Comparison of ENCODE assay signal across 8 cellular contexts in the genomic region with DNA sequence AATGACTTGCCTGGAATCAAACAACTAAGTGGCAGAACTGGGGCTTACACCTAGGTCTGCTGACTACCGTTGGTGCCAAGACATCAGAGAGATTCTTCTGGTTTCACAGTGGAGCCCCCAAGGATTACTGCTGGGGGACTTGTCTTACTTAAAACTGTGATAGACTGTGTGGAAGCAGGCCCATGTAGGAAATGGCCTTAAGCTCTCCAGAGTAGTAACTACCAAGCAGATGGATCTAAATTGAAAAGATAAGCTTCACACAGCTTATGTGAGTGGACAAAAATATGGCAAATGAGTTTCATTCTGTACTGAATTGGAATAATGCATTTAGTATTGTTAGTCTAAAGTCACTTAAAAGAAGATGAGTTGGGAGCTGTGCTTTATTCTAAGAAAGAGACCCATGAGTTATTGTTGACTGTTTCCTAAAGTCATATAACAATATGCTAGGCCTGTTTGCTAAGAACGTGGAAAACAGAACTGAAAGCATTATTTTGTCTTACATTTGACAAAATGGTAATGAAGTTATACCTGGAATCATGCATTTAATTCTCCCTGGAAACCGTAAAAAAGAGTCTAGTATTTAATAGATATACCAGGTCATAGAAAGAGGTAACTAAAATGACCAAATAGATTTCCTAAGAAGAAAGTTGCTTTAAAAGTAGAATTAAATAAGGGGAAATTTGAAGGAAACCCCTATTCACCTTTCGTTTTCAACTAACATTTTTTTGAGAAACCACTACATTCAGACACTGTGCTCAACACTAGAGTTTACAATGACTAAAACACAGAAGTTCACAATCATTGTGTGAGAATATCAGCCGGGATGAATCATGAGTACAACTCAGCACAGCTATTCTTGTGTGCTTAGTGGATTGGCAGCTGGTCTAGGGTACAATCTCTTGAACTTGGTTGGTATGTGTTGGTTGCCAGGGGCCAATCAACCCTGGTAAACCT. TPM values are rescaled to one million over a fixed set of nuclear protein-coding genes. Genes with fewer than 3 reads are reported as not detected.
DNase-seq lines count a peak whose midpoint lies in the region; ATAC-seq and TF ChIP-seq lines count a peak whose summit lies in the region.

No MANE protein-coding gene starts in this region.

- 0 out of 2 replicates have a peak overlapping the region, but pooled peaks have one; percentile 2 for H2AFZ ChIP-seq in Loucy (ENCODE audit: low read length)

- H3F3A ChIP-seq in Loucy (ENCODE audit: low read depth): no peaks in the 10 kb centered on the region

- H3K9me3 ChIP-seq in Loucy (ENCODE audit: insufficient read depth, low read depth, low read length) (no peaks in the 10 kb centered on the region), esophagus (ENCODE audit: control insufficient read depth in 2 of 2, insufficient read depth in 1 of 2, low read depth in 1 of 2, low read length in 1 of 2) (no peaks in the 10 kb centered on the region)

- peak overlapping the region; percentile 22 to 51 for H3K27ac ChIP-seq in esophagus (ENCODE audit: low read depth in 2 of 2, low read length in 1 of 2)

- H4K20me1 ChIP-seq in Loucy (ENCODE audit: insufficient read depth, low read length, poor library complexity, severe bottlenecking): no peaks in the 10 kb centered on the region

- H3K4me3 ChIP-seq in Loucy (ENCODE audit: low read length, poor library complexity, severe bottlenecking) (no peak overlapping the region), esophagus (ENCODE audit: low read depth in 1 of 2, low read length in 2 of 2) (no peak overlapping the region), H7 (ENCODE audit: insufficient read depth, low read depth, low read length) (no peak overlapping the region)

- in situ Hi-C loops in GM13977 (cut with MboI; ENCODE audit: low pct_unique_long_range_greater_than_20kb, low sequenced_read_pairs, unreplicated experiment): no loop called here

- peak; percentile 72 for ATAC-seq in GM21529 (IDR thresholded peaks at IDR 0.05; ENCODE audit: unreplicated experiment)

- DNase-seq in GM13977 (ENCODE audit: low spot score) (peak; percentile 60), midbrain (lab: John Stamatoyannopoulos, UW) (no peak), H7 (no peak), SIG-M5 (lab: John Stamatoyannopoulos, UW) (no peak), globus pallidus (ENCODE audit: low spot score) (no peak)

- no peak overlapping the region for H3K9ac ChIP-seq in Loucy (ENCODE audit: low read depth, low read length, poor library complexity, severe bottlenecking)

- no peaks in the 10 kb centered on the region for H3K9me2 ChIP-seq in Loucy (replicated peaks; ENCODE audit: low read depth, low read length)

- TF ChIP-seq CTCF in GM13977 (IDR thresholded peaks at IDR 0.05; ENCODE audit: extremely low read depth, insufficient read depth, missing control alignments) (no peak), Loucy (conservative IDR thresholded peaks at IDR 0.05; ENCODE audit: low read length) (no peak)

- no peak overlapping the region for H3K4me2 ChIP-seq in Loucy (ENCODE audit: low read depth, low read length, poor library complexity, severe bottlenecking)

- no peaks in the 10 kb centered on the region for H3K79me2 ChIP-seq in Loucy (ENCODE audit: insufficient read depth, low read length)

- H3K36me3 ChIP-seq in Loucy (ENCODE audit: insufficient read depth, low read length): no peaks in the 10 kb centered on the region
- no peaks in the 10 kb centered on the region for H3K36me3 ChIP-seq in esophagus (ENCODE audit: control insufficient read depth in 2 of 2, insufficient read depth in 2 of 2, low read length in 1 of 2)
- no peaks in the 10 kb centered on the region for H3K36me3 ChIP-seq in H7 (replicated peaks; ENCODE audit: control insufficient read depth, insufficient read depth, low read length)

- 56 to 62% methylated on average over 5 of the region's 5 CpGs for WGBS in esophagus, 2 donors

- no peaks in the 10 kb centered on the region for H3K27me3 ChIP-seq in Loucy (ENCODE audit: insufficient read depth, low read length, poor library complexity, severe bottlenecking)
- H3K27me3 ChIP-seq in esophagus (ENCODE audit: control insufficient read depth in 1 of 2, insufficient read depth in 2 of 2, low read length in 2 of 2): no peaks in the 10 kb centered on the region
- no peaks in the 10 kb centered on the region for H3K27me3 ChIP-seq in H7 (ENCODE audit: control insufficient read depth, insufficient read depth, low read length)

- H3K4me1 ChIP-seq in Loucy (ENCODE audit: insufficient read depth, low read length, poor library complexity, severe bottlenecking): peaks cover 19% of the 10 kb centered on the region
- H3K4me1 ChIP-seq in esophagus (ENCODE audit: control insufficient read depth in 2 of 2, insufficient read depth in 2 of 2, low read length in 1 of 2): no peaks in the 10 kb centered on the region

RNA-seq across cellular contexts. Expression of a gene that starts 13.0 kb away (rescaled TPM):
- polyA plus RNA-seq in esophagus: 10 to 100 TPM; 14.5 to 24.1 TPM
- total RNA-seq in H7 (2014; rRNA removed; shearing (Covaris generic)): 77.0 and 83.7 TPM in 2 replicates

RNA-seq across cellular contexts. Expression of a gene that starts 34.4 kb away (rescaled TPM):
- polyA plus RNA-seq in esophagus: 10 to 100 TPM in 1 of 2 donors, 1 to 10 TPM in 1; 9.5 to 19.6 TPM
- 15.1 and 26.9 TPM in 2 replicates for total RNA-seq in H7 (2014; rRNA removed; shearing (Covaris generic))
